In the genomic region with DNA sequence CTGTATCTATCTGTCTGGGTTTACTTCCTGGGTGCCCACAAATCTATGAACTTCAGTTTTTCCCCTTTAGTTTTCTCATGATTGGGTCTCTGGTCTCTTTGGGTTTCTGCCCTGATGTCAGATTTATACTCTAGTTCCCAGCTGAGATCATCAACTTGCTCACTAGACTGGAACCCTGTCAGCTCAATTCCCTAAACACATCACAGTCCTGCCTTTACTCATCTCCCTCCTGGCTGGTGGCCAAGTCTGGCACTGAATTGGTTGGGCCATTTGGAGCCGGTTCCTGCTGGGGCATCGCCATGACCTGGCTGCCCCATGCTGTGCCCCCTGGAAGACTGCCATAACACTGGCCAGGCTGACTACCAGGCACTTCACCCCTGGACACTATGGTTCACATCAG, we compare ENCODE assay signal across 1 cellular context.
TF ChIP-seq lines count a peak whose summit lies in the region.

No MANE protein-coding gene starts in this region.

TF ChIP-seq in SK-N-SH treated with all-trans-retinoic acid at 6 μM for 48 hours, 23 proteins besides CTCF, POLR2A, EP300 and RAD21:
- TF ChIP-seq CREB5 (CRISPR knock-in tag; IDR thresholded peaks at IDR 0.05; ENCODE audit: low read depth) (no peak), ZNF8 (CRISPR knock-in tag; IDR thresholded peaks at IDR 0.05) (no peak), ZNF70 (CRISPR knock-in tag; IDR thresholded peaks at IDR 0.05) (no peak), ISL1 (CRISPR knock-in tag; IDR thresholded peaks at IDR 0.05) (no peak), TCF4 (CRISPR knock-in tag; IDR thresholded peaks at IDR 0.05; ENCODE audit: borderline replicate concordance) (no peak), ARNTL (CRISPR knock-in tag; IDR thresholded peaks at IDR 0.05; ENCODE audit: borderline replicate concordance, low read depth) (no peak), OSR1 (CRISPR knock-in tag; IDR thresholded peaks at IDR 0.05) (no peak), ZFP3 (CRISPR knock-in tag; IDR thresholded peaks at IDR 0.05) (no peak), ESRRG (CRISPR knock-in tag; IDR thresholded peaks at IDR 0.05) (no peak)
- TF ChIP-seq, protein P1, sequence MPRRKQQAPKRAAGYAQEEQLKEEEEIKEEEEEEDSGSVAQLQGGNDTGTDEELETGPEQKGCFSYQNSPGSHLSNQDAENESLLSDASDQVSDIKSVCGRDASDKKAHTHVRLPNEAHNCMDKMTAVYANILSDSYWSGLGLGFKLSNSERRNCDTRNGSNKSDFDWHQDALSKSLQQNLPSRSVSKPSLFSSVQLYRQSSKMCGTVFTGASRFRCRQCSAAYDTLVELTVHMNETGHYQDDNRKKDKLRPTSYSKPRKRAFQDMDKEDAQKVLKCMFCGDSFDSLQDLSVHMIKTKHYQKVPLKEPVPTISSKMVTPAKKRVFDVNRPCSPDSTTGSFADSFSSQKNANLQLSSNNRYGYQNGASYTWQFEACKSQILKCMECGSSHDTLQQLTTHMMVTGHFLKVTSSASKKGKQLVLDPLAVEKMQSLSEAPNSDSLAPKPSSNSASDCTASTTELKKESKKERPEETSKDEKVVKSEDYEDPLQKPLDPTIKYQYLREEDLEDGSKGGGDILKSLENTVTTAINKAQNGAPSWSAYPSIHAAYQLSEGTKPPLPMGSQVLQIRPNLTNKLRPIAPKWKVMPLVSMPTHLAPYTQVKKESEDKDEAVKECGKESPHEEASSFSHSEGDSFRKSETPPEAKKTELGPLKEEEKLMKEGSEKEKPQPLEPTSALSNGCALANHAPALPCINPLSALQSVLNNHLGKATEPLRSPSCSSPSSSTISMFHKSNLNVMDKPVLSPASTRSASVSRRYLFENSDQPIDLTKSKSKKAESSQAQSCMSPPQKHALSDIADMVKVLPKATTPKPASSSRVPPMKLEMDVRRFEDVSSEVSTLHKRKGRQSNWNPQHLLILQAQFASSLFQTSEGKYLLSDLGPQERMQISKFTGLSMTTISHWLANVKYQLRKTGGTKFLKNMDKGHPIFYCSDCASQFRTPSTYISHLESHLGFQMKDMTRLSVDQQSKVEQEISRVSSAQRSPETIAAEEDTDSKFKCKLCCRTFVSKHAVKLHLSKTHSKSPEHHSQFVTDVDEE (CRISPR knock-in tag; IDR thresholded peaks at IDR 0.05) = no peak
